In genomic region chr20:32458837-32459220, GRCh38 we compare ENCODE assay signal across 20 cellular contexts.
DNase-seq lines count a peak whose midpoint lies in the region; ATAC-seq, FAIRE-seq and TF ChIP-seq lines count a peak whose summit lies in the region.
"Had no signal": no experiment of that assay in that cellular context is flagged by ENCODE, and none has a peak within 500 bp of the region (broad histone marks: within the 10 kb centered on the region; RNA-seq: fewer than 3 reads in every experiment).

No MANE protein-coding gene starts in this region.

- no peak for TF ChIP-seq CTCF in WERI-Rb-1 (IDR thresholded peaks at IDR 0.05; ENCODE audit: low read depth, low read length)
- TF ChIP-seq CTCF in kidney (IDR thresholded peaks at IDR 0.05; ENCODE audit: borderline replicate concordance, extremely low read depth, insufficient read depth), result no peak
- TF ChIP-seq CTCF in suprapubic skin (IDR thresholded peaks at IDR 0.05), result no peak

- no peaks in the 10 kb centered on the region for H3K9me3 ChIP-seq in CD8-positive, alpha-beta memory T cell (ENCODE audit: low read length)
- no peaks in the 10 kb centered on the region for H3K9me3 ChIP-seq in WERI-Rb-1 (ENCODE audit: severe bottlenecking)
- H3K9me3 ChIP-seq in kidney (ENCODE audit: control insufficient read depth in 1 of 2, low read length in 2 of 2), result no peaks in the 10 kb centered on the region
- H3K9me3 ChIP-seq in suprapubic skin, result no peaks in the 10 kb centered on the region
- H3K9me3 ChIP-seq: colonic mucosa, tibial artery had no signal

- no peaks in the 10 kb centered on the region for H3K9me3 Mint-ChIP-seq in CD8-positive, alpha-beta memory T cell
- H3K9me3 Mint-ChIP-seq: activated naive CD4-positive, alpha-beta T cell treated with anti-CD3 and anti-CD28 coated beads for 36 hours; naive B cell had no signal

- TF ChIP-seq EP300 in suprapubic skin (IDR thresholded peaks at IDR 0.05), result no peak

- intact Hi-C loops in kidney (cut with DNase I), result no loop called here
- intact Hi-C loops in posterior vena cava (cut with DNase I), result no loop called here

- no peak for TF ChIP-seq POLR2A in suprapubic skin (IDR thresholded peaks at IDR 0.05)

- H3K4me3 ChIP-seq in CD8-positive, alpha-beta memory T cell (ENCODE audit: low read length), result no peak overlapping the region
- H3K4me3 ChIP-seq in WERI-Rb-1 (ENCODE audit: low read depth, low read length), result no peak overlapping the region
- H3K4me3 ChIP-seq in kidney (ENCODE audit: low read length in 2 of 2), result no peak overlapping the region
- no peak overlapping the region for H3K4me3 ChIP-seq in suprapubic skin
- H3K4me3 ChIP-seq: colonic mucosa, tibial artery had no signal

- H3K27me3 ChIP-seq in CD8-positive, alpha-beta memory T cell (ENCODE audit: insufficient read depth, low read length, poor library complexity, severe bottlenecking), result no peaks in the 10 kb centered on the region
- H3K27me3 ChIP-seq in WERI-Rb-1 (ENCODE audit: insufficient read depth, low read depth, severe bottlenecking) (no peaks in the 10 kb centered on the region), suprapubic skin (no peaks in the 10 kb centered on the region)
- H3K27me3 ChIP-seq: colonic mucosa, tibial artery had no signal

- H3K4me3 Mint-ChIP-seq in CD8-positive, alpha-beta memory T cell, result no peak overlapping the region
- H3K4me3 Mint-ChIP-seq: activated naive CD4-positive, alpha-beta T cell treated with anti-CD3 and anti-CD28 coated beads for 36 hours had no signal

- H3K27ac ChIP-seq in CD8-positive, alpha-beta memory T cell (ENCODE audit: low read depth, low read length), result no peak overlapping the region
- peak overlapping the region; percentile 96 for H3K27ac ChIP-seq in WERI-Rb-1
- no peak overlapping the region for H3K27ac ChIP-seq in kidney (ENCODE audit: low read depth in 2 of 2, low read length in 2 of 2)
- H3K27ac ChIP-seq in suprapubic skin, result no peak overlapping the region
- H3K27ac ChIP-seq: colonic mucosa, tibial artery had no signal

- H3K4me1 ChIP-seq in CD8-positive, alpha-beta memory T cell (ENCODE audit: insufficient read depth, low read length), result no peaks in the 10 kb centered on the region
- H3K4me1 ChIP-seq in kidney (ENCODE audit: control insufficient read depth in 1 of 2, insufficient read depth in 1 of 2, low read depth in 1 of 2, low read length in 2 of 2) (peaks cover 20 to 40% of the 10 kb centered on the region in 2 donors), suprapubic skin (peaks cover 16% of the 10 kb centered on the region)

- peaks cover 0 to 2% of the 10 kb centered on the region in 2 donors for H3K27me3 Mint-ChIP-seq in CD8-positive, alpha-beta memory T cell
- H3K27me3 Mint-ChIP-seq: naive B cell had no signal

- DNase-seq in CD8-positive, alpha-beta memory T cell, result no peak
- DNase-seq in WERI-Rb-1, result no peak
- DNase-seq in kidney, result peak; percentile 70
- peak; percentile 72 for DNase-seq in posterior vena cava (ENCODE audit: low spot score)
- no peak for DNase-seq in NCI-H345 treated with DMSO at 0.1 percent for 48 hours (lab: John Stamatoyannopoulos, UW; ENCODE audit: unreplicated experiment)
- no peak for DNase-seq in suprapubic skin (ENCODE audit: low spot score in 2 of 2)
- no peak for DNase-seq in NCI-H1930 (lab: John Stamatoyannopoulos, UW)
- DNase-seq: activated naive CD4-positive, alpha-beta T cell treated with anti-CD3 and anti-CD28 coated beads for 36 hours; colonic mucosa; IMR-90; MM.1S; naive B cell; NCI-H146; NCI-H748 treated with DMSO at 0.1 percent for 48 hours; SHP77; T-helper 1 cell; tibial artery had no signal

- CTCF ChIA-PET in CD8-positive, alpha-beta memory T cell (lab: Charles Lee), result no interaction called here

- no peaks in the 10 kb centered on the region for H3K36me3 ChIP-seq in CD8-positive, alpha-beta memory T cell (ENCODE audit: insufficient read depth, low read length)
- H3K36me3 ChIP-seq in WERI-Rb-1, result peaks cover 49% of the 10 kb centered on the region
- peaks cover 9 to 15% of the 10 kb centered on the region in 2 donors for H3K36me3 ChIP-seq in kidney (ENCODE audit: control insufficient read depth in 1 of 2, insufficient read depth in 2 of 2, low read length in 2 of 2)
- H3K36me3 ChIP-seq in suprapubic skin, result peaks cover 2% of the 10 kb centered on the region
- H3K36me3 ChIP-seq: colonic mucosa had no signal

- no peak for ATAC-seq in HG02852 (IDR thresholded peaks at IDR 0.05; ENCODE audit: unreplicated experiment)

- POLR2A ChIA-PET in CD8-positive, alpha-beta memory T cell (lab: Charles Lee), result no interaction called here

- H3K9ac ChIP-seq in kidney (ENCODE audit: low read length in 2 of 2), result no peak overlapping the region

- peaks cover 0 to 15% (median 11%) of the 10 kb centered on the region in 3 donors for H3K4me1 Mint-ChIP-seq in CD8-positive, alpha-beta memory T cell

- WGBS in suprapubic skin, result 66% methylated on average over 7 of the region's 12 CpGs

- H3K36me3 Mint-ChIP-seq in CD8-positive, alpha-beta memory T cell, result peaks cover 0 to 55% (median 2%) of the 10 kb centered on the region in 3 donors
- H3K36me3 Mint-ChIP-seq: naive B cell had no signal

- no peak for FAIRE-seq in kidney (lab: Jason Lieb, UNC)
- FAIRE-seq: astrocyte, H54 had no signal

- H3K27ac Mint-ChIP-seq in CD8-positive, alpha-beta memory T cell, result peak overlapping the region in 6 of 8 donors; percentile 15 to 67 (median 40)
- H3K27ac Mint-ChIP-seq: naive B cell had no signal

Comparison
In these comparisons a context has a peak if more than half of its experiments do, and no peak if none do; other contexts are left out.
1. DNase-seq: peak in kidney (single experiment) and posterior vena cava (single experiment); none in CD8-positive, alpha-beta memory T cell (0 of 5), WERI-Rb-1 (single experiment), NCI-H345 treated with DMSO at 0.1 percent for 48 hours (single experiment), suprapubic skin (0 of 2) and NCI-H1930 (0 of 2).